ENCODE assay signal across 8 cellular contexts in the genomic region with DNA sequence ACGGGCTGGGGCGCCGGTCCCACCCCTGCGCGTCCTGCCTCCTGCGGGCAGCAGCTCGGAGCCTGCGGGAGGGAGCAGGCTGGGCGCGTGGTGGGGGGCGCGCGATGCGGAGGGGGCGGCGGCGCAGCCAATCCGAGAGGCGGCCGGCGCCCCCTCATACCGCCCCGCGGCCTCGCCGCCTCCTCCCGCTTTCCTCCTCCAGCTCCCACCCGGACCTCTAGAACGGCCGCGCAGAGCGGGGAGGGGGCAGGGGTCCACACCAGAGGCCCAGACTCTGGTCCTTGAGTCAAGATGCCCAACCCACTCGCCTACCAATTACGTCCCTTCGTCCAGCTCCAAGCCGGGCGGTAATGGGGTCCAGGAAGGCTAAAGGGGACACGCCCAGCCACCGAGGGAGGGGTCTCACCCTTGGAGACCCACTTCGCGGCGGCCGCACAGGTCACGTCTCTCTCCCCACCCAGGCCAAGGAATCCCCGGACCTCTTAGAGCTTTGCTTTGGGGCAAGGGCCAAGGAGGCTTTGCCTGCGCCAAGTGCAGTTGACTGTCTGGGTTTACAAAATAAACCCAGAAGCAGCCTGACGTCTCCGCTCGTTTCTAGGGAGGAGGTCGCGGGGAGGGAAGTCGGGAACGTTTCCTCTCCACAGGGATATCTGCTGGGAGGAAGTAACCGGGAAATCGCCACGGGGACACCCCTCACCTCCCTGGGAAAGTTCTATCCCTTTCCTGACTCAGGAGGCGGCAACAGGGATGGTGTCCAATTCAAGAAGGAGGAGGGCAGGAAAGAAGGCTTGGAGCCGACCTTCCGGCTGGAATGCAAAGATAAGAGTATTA. TPM values are rescaled to one million over a fixed set of nuclear protein-coding genes. Genes with fewer than 3 reads are reported as not detected.
DNase-seq lines count a peak whose midpoint lies in the region; ATAC-seq, FAIRE-seq and TF ChIP-seq lines count a peak whose summit lies in the region.

A gene with protein sequence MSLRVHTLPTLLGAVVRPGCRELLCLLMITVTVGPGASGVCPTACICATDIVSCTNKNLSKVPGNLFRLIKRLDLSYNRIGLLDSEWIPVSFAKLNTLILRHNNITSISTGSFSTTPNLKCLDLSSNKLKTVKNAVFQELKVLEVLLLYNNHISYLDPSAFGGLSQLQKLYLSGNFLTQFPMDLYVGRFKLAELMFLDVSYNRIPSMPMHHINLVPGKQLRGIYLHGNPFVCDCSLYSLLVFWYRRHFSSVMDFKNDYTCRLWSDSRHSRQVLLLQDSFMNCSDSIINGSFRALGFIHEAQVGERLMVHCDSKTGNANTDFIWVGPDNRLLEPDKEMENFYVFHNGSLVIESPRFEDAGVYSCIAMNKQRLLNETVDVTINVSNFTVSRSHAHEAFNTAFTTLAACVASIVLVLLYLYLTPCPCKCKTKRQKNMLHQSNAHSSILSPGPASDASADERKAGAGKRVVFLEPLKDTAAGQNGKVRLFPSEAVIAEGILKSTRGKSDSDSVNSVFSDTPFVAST (minus strand): TSS at position 66 of the 831 bp plus-strand sequence. CDS start 957 bp downstream, outside the sequence.

- DNase-seq in A172 (ENCODE audit: low spot score) (peak; percentile 85), activated B cell treated with CpG ODN at 0.5 μM for 24 hours (peak; percentile 50), dermis blood vessel endothelial cell (peak; percentile 33), D721Med (ENCODE audit: insufficient read length, low spot score) (no peak)
- DNase-seq in stimulated activated CD4-positive, alpha-beta T cell treated with anti-CD3 and anti-CD28 coated beads, Interleukin-4, amount 100 ng/mL, for 4 hours: peak; percentile 47 to 56

- H3K9me3 ChIP-seq in liver (ENCODE audit: control insufficient read depth in 4 of 4, low read length in 3 of 4): no peaks in the 10 kb centered on the region

- H3K4me3 Mint-ChIP-seq in IgD-negative memory B cell (peak within 1 kb of the TSS; percentile 96 to 98 (median 98)), activated B cell treated with CpG ODN at 0.5 μM for 24 hours (peak within 1 kb of the TSS; percentile 99)

- H3K27me3 ChIP-seq in liver (ENCODE audit: control insufficient read depth in 4 of 4, insufficient read depth in 4 of 4, low read length in 3 of 4): no peaks in the 10 kb centered on the region

- peaks cover 0 to 17% (median 5%) of the 10 kb centered on the region in 4 donors for H3K4me1 ChIP-seq in liver (ENCODE audit: control insufficient read depth in 4 of 4, insufficient read depth in 4 of 4, low read length in 3 of 4)

- no peaks in the 10 kb centered on the region for H3K36me3 ChIP-seq in liver (ENCODE audit: control insufficient read depth in 4 of 4, insufficient read depth in 3 of 4, low read depth in 1 of 4, low read length in 3 of 4)

- peak within 1 kb of the TSS; percentile 59 to 97 (median 94) for H3K27ac Mint-ChIP-seq in IgD-negative memory B cell
- peak within 1 kb of the TSS; percentile 95 for H3K27ac Mint-ChIP-seq in activated B cell treated with CpG ODN at 0.5 μM for 24 hours

- TF ChIP-seq CTCF in activated B cell treated with CpG ODN at 0.5 μM for 24 hours (IDR thresholded peaks at IDR 0.05): no peak
- no peak for TF ChIP-seq CTCF in liver (IDR thresholded peaks at IDR 0.05; ENCODE audit: low read depth, low read length, missing input control)
- no peak for TF ChIP-seq CTCF in D721Med (IDR thresholded peaks at IDR 0.05; ENCODE audit: insufficient read depth, missing control alignments)

- H3K36me3 Mint-ChIP-seq in IgD-negative memory B cell (no peaks in the 10 kb centered on the region), activated B cell treated with CpG ODN at 0.5 μM for 24 hours (ENCODE audit: low read depth) (peaks cover 23% of the 10 kb centered on the region)

- peak in 1 of 2 donors; percentile 11 for TF ChIP-seq RAD21 in liver (IDR thresholded peaks at IDR 0.05)

- peak; percentile 34 for ATAC-seq in GM19023 (IDR thresholded peaks at IDR 0.05; ENCODE audit: unreplicated experiment)
- ATAC-seq in activated B cell treated with CpG ODN at 0.5 μM for 24 hours (ENCODE audit: low read depth): peak; percentile 40

- WGBS in liver: 5% methylated on average over 59 of the region's 59 CpGs

- H3K27me3 Mint-ChIP-seq in IgD-negative memory B cell (no peaks in the 10 kb centered on the region), activated B cell treated with CpG ODN at 0.5 μM for 24 hours (no peaks in the 10 kb centered on the region)

- H3K4me1 Mint-ChIP-seq in IgD-negative memory B cell (peaks cover 61 to 64% (median 62%) of the 10 kb centered on the region in 3 donors), activated B cell treated with CpG ODN at 0.5 μM for 24 hours (peaks cover 73% of the 10 kb centered on the region)

- CTCF ChIA-PET in activated B cell treated with CpG ODN at 0.5 μM for 24 hours (lab: Charles Lee): interaction anchor here (1.0 to 4.9 kb wide), 11 partner anchors 9 to 328 kb away, joined by 4 to 45 read pairs (median 11); no protein-coding TSS in a partner anchor

- intact Hi-C loops in activated B cell treated with CpG ODN at 0.5 μM for 24 hours (cut with micrococcal nuclease): loop anchor here (1.0 to 10.0 kb wide), 12 partner anchors 9 to 1088 kb away; a partner anchor contains a TSS

- no peak for FAIRE-seq in D721Med (lab: Jason Lieb, UNC)

- POLR2A ChIA-PET in activated B cell treated with CpG ODN at 0.5 μM for 24 hours (lab: Charles Lee): interaction anchor here (0.6 to 3.6 kb wide), 22 partner anchors 10 to 328 kb away, joined by 3 to 45 read pairs (median 5); no protein-coding TSS in a partner anchor

- peak within 1 kb of the TSS; percentile 76 to 79 for H3K27ac ChIP-seq in liver (ENCODE audit: low read depth in 1 of 2, low read length in 2 of 2)

- peak within 1 kb of the TSS; percentile 76 to 87 (median 77) for H3K4me3 ChIP-seq in liver (ENCODE audit: low read depth in 1 of 3, low read length in 3 of 3)

- peak within 1 kb of the TSS; percentile 57 to 88 for H3K9ac ChIP-seq in liver (ENCODE audit: low read depth in 1 of 2, low read length in 2 of 2)

- H3K9me3 Mint-ChIP-seq in IgD-negative memory B cell: no peaks in the 10 kb centered on the region
- no peaks in the 10 kb centered on the region for H3K9me3 Mint-ChIP-seq in activated B cell treated with CpG ODN at 0.5 μM for 24 hours

TF ChIP-seq in liver, 16 proteins besides CTCF, POLR2A, EP300 and RAD21:
- TF ChIP-seq FOXA2 (IDR thresholded peaks at IDR 0.05): no peak
- peak; percentile 11 for TF ChIP-seq SP1 (IDR thresholded peaks at IDR 0.05)
- TF ChIP-seq YY1 (IDR thresholded peaks at IDR 0.05): peak; percentile 5
- TF ChIP-seq, protein P1, sequence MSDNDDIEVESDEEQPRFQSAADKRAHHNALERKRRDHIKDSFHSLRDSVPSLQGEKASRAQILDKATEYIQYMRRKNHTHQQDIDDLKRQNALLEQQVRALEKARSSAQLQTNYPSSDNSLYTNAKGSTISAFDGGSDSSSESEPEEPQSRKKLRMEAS (IDR thresholded peaks at IDR 0.05): peak; percentile 25
- no peak for TF ChIP-seq TAF1 (conservative IDR thresholded peaks at IDR 0.05)
- TF ChIP-seq NR2F2 (IDR thresholded peaks at IDR 0.05): peak; percentile 70
- no peak for TF ChIP-seq HNF4G (IDR thresholded peaks at IDR 0.05)
- TF ChIP-seq, protein P2, sequence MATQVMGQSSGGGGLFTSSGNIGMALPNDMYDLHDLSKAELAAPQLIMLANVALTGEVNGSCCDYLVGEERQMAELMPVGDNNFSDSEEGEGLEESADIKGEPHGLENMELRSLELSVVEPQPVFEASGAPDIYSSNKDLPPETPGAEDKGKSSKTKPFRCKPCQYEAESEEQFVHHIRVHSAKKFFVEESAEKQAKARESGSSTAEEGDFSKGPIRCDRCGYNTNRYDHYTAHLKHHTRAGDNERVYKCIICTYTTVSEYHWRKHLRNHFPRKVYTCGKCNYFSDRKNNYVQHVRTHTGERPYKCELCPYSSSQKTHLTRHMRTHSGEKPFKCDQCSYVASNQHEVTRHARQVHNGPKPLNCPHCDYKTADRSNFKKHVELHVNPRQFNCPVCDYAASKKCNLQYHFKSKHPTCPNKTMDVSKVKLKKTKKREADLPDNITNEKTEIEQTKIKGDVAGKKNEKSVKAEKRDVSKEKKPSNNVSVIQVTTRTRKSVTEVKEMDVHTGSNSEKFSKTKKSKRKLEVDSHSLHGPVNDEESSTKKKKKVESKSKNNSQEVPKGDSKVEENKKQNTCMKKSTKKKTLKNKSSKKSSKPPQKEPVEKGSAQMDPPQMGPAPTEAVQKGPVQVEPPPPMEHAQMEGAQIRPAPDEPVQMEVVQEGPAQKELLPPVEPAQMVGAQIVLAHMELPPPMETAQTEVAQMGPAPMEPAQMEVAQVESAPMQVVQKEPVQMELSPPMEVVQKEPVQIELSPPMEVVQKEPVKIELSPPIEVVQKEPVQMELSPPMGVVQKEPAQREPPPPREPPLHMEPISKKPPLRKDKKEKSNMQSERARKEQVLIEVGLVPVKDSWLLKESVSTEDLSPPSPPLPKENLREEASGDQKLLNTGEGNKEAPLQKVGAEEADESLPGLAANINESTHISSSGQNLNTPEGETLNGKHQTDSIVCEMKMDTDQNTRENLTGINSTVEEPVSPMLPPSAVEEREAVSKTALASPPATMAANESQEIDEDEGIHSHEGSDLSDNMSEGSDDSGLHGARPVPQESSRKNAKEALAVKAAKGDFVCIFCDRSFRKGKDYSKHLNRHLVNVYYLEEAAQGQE (IDR thresholded peaks at IDR 0.05): peak; percentile 32

RNA-seq across cellular contexts. Expression of the gene that starts here (rescaled TPM):
- 229 and 279 TPM in 2 replicates for total RNA-seq in A172 (2014; rRNA removed; shearing (Covaris generic))
- polyA plus RNA-seq in IgD-negative memory B cell: 7.4 TPM
- total RNA-seq in activated B cell treated with CpG ODN at 0.5 μM for 24 hours: 13.9 and 14.1 TPM in 2 replicates
- total RNA-seq in dermis blood vessel endothelial cell: 4.2 and 4.8 TPM in 2 replicates
- total RNA-seq in liver: 1 to 10 TPM; 1.2 to 2.5 TPM
- 1 to 10 TPM; 2.1 to 3.5 TPM for polyA plus RNA-seq in liver

Comparison
In these comparisons a context has a peak if more than half of its experiments do, and no peak if none do; other contexts are left out.
1. RNA of the gene that starts here (total RNA-seq): 229 to 279 TPM in A172; 13.9 to 14.1 TPM in activated B cell treated with CpG ODN at 0.5 μM for 24 hours, 4.2 to 4.8 TPM in dermis blood vessel endothelial cell and 1.2 to 2.5 TPM in liver; every median in the first group is over 10 times any median in the second.